Comparison of ENCODE assay signal across 8 cellular contexts in genomic region chr2:190467575-190468083, GRCh38. TPM values are rescaled to one million over a fixed set of nuclear protein-coding genes. Genes with fewer than 3 reads are reported as not detected.
DNase-seq lines count a peak whose midpoint lies in the region; ATAC-seq and TF ChIP-seq lines count a peak whose summit lies in the region.

No MANE protein-coding gene starts in this region.

- H3K9me3 ChIP-seq in CD4-positive, alpha-beta memory T cell (ENCODE audit: control insufficient read depth in 1 of 2, low read length in 2 of 2) = no peaks in the 10 kb centered on the region

- peaks cover 50 to 73% (median 56%) of the 10 kb centered on the region in 4 donors for H3K4me1 Mint-ChIP-seq in CD4-positive, alpha-beta memory T cell
- H3K4me1 Mint-ChIP-seq in activated naive CD8-positive, alpha-beta T cell treated with anti-CD3 and anti-CD28 coated beads, Interleukin-2, amount 50 U/mL, for 24 hours = peaks cover 56% of the 10 kb centered on the region
- H3K4me1 Mint-ChIP-seq in mesothelial cell of epicardium = peaks cover 41% of the 10 kb centered on the region

- intact Hi-C loops in CD4-positive, alpha-beta memory T cell (cut with micrococcal nuclease) = no loop called here

- peak overlapping the region in 3 of 8 donors; percentile 0 to 54 (median 54) for H3K4me3 Mint-ChIP-seq in CD4-positive, alpha-beta memory T cell
- no peak overlapping the region for H3K4me3 Mint-ChIP-seq in activated naive CD8-positive, alpha-beta T cell treated with anti-CD3 and anti-CD28 coated beads, Interleukin-2, amount 50 U/mL, for 24 hours
- peak overlapping the region; percentile 2 for H3K4me3 Mint-ChIP-seq in mesothelial cell of epicardium

- no peak for TF ChIP-seq CTCF in mesothelial cell of epicardium (IDR thresholded peaks at IDR 0.05; ENCODE audit: unreplicated experiment)

- CTCF ChIA-PET in CD4-positive, alpha-beta memory T cell (lab: Charles Lee; ENCODE audit: partially characterized antibody) = interaction anchor here (0.7 to 1.5 kb wide), 3 partner anchors 13 to 212 kb away, joined by 3 to 5 read pairs (median 3); no protein-coding TSS in a partner anchor

- H3K27me3 ChIP-seq in CD4-positive, alpha-beta memory T cell (ENCODE audit: insufficient read depth, low read length) = no peaks in the 10 kb centered on the region

- H3K4me3 ChIP-seq in CD4-positive, alpha-beta memory T cell (ENCODE audit: low read length in 2 of 2) = no peak overlapping the region

- no peaks in the 10 kb centered on the region for H3K27me3 Mint-ChIP-seq in CD4-positive, alpha-beta memory T cell
- H3K27me3 Mint-ChIP-seq in activated naive CD8-positive, alpha-beta T cell treated with anti-CD3 and anti-CD28 coated beads, Interleukin-2, amount 50 U/mL, for 24 hours = no peaks in the 10 kb centered on the region
- H3K27me3 Mint-ChIP-seq in mesothelial cell of epicardium (ENCODE audit: low read depth) = no peaks in the 10 kb centered on the region

- ATAC-seq in HG03025 (IDR thresholded peaks at IDR 0.05; ENCODE audit: low FRiP score, unreplicated experiment) = peak; percentile 48
- ATAC-seq in activated naive CD8-positive, alpha-beta T cell treated with anti-CD3 and anti-CD28 coated beads, Interleukin-2, amount 50 U/mL, for 24 hours = no peak
- no peak for ATAC-seq in HG03139 (IDR thresholded peaks at IDR 0.05; ENCODE audit: unreplicated experiment)

- no peak for DNase-seq in CD4-positive, alpha-beta memory T cell
- DNase-seq in activated naive CD8-positive, alpha-beta T cell treated with anti-CD3 and anti-CD28 coated beads, Interleukin-2, amount 50 U/mL, for 24 hours = no peak
- DNase-seq in mesothelial cell of epicardium (ENCODE audit: low spot score in 2 of 2, unreplicated experiment in 2 of 2) = no peak
- DNase-seq in A172 (ENCODE audit: low spot score) = no peak
- DNase-seq in AML-193 (lab: John Stamatoyannopoulos, UW) = no peak
- DNase-seq in SHP77 treated with DMSO at 0.1 percent for 48 hours (lab: John Stamatoyannopoulos, UW) = no peak

- H3K27ac ChIP-seq in CD4-positive, alpha-beta memory T cell (ENCODE audit: low read depth, low read length) = no peak overlapping the region

- peaks cover 4% of the 10 kb centered on the region for H3K36me3 ChIP-seq in CD4-positive, alpha-beta memory T cell (ENCODE audit: insufficient read depth, low read length)

- H3K4me1 ChIP-seq in CD4-positive, alpha-beta memory T cell (ENCODE audit: insufficient read depth, low read length) = peaks cover 59% of the 10 kb centered on the region

- POLR2A ChIA-PET in CD4-positive, alpha-beta memory T cell (lab: Charles Lee; ENCODE audit: partially characterized antibody) = no interaction called here

- peaks cover 30 to 33% of the 10 kb centered on the region in 2 donors for H3K36me3 Mint-ChIP-seq in CD4-positive, alpha-beta memory T cell
- H3K36me3 Mint-ChIP-seq in activated naive CD8-positive, alpha-beta T cell treated with anti-CD3 and anti-CD28 coated beads, Interleukin-2, amount 50 U/mL, for 24 hours (ENCODE audit: low read depth) = peaks cover 31% of the 10 kb centered on the region
- peaks cover 9% of the 10 kb centered on the region for H3K36me3 Mint-ChIP-seq in mesothelial cell of epicardium

- H3K27ac Mint-ChIP-seq in CD4-positive, alpha-beta memory T cell = peak overlapping the region in 5 of 7 donors; percentile 9 to 54 (median 29)
- peak overlapping the region; percentile 13 for H3K27ac Mint-ChIP-seq in activated naive CD8-positive, alpha-beta T cell treated with anti-CD3 and anti-CD28 coated beads, Interleukin-2, amount 50 U/mL, for 24 hours
- peak overlapping the region; percentile 90 for H3K27ac Mint-ChIP-seq in mesothelial cell of epicardium

- H3K9me3 Mint-ChIP-seq in CD4-positive, alpha-beta memory T cell = peaks cover 0 to 2% (median 0%) of the 10 kb centered on the region in 8 donors
- H3K9me3 Mint-ChIP-seq in activated naive CD8-positive, alpha-beta T cell treated with anti-CD3 and anti-CD28 coated beads, Interleukin-2, amount 50 U/mL, for 24 hours = peaks cover 6% of the 10 kb centered on the region
- peaks cover 7% of the 10 kb centered on the region for H3K9me3 Mint-ChIP-seq in mesothelial cell of epicardium

RNA-seq across cellular contexts. Expression of gene MFSD6, which starts 59.5 kb away (rescaled TPM):
- total RNA-seq in CD4-positive, alpha-beta memory T cell = 10 to 100 TPM; 38.3 to 47.5 TPM
- 10 to 100 TPM in 1 of 2 donors, 1 to 10 TPM in 1; 7.7 to 29.1 TPM for polyA plus RNA-seq in CD4-positive, alpha-beta memory T cell
- 10.9 to 12.6 TPM (median 11.7 TPM) in 3 replicates for total RNA-seq in mesothelial cell of epicardium
- total RNA-seq in A172 (2014; rRNA removed; shearing (Covaris generic)) = 33.7 and 44.9 TPM in 2 replicates

Comparison
In these comparisons a context has a peak if more than half of its experiments do, and no peak if none do; other contexts are left out.
1. H3K27ac Mint-ChIP-seq: peak in every context shown above with its lines; median percentile 90 in mesothelial cell of epicardium; 29 in CD4-positive, alpha-beta memory T cell; 13 in activated naive CD8-positive, alpha-beta T cell treated with anti-CD3 and anti-CD28 coated beads, Interleukin-2, amount 50 U/mL, for 24 hours.